In the genomic region with DNA sequence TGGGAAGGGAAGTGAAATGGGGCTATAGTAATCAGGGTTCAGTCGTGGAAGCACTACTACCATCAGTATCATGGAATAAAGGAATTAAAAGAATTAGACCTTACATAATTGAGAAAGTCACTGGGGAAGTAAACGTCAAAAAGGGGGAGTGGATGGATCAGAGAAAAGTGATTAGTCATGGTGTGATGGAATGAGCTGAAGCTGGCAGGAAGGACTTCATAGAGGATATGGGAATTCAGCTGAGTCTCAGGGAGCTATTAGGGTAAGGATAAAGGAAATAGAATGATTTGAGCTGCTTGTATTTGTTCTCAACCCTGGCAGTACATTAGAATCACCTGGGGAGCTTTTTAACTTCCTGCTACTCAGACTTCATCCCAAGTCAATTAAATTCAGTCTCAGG, we compare ENCODE assay signal across 15 cellular contexts. TPM values are rescaled to one million over a fixed set of nuclear protein-coding genes. Genes with fewer than 3 reads are reported as not detected.
DNase-seq lines count a peak whose midpoint lies in the region; ATAC-seq and TF ChIP-seq lines count a peak whose summit lies in the region.
"Had no signal": no experiment of that assay in that cellular context is flagged by ENCODE, and none has a peak within 500 bp of the region (broad histone marks: within the 10 kb centered on the region; RNA-seq: fewer than 3 reads in every experiment).

No MANE protein-coding gene starts in this region.

- no peaks in the 10 kb centered on the region for H3F3A ChIP-seq in SK-N-SH (replicated peaks; ENCODE audit: insufficient read depth)

- peak; percentile 48 for ATAC-seq in sciatic nerve
- no peak for ATAC-seq in HG02759 (IDR thresholded peaks at IDR 0.05; ENCODE audit: unreplicated experiment)
- no peak for ATAC-seq in GM18502 (IDR thresholded peaks at IDR 0.05; ENCODE audit: poor library complexity, unreplicated experiment)

- no peak overlapping the region for H3K4me3 ChIP-seq in SK-N-SH (ENCODE audit: low read depth in 2 of 2, low read length in 1 of 2)
- no peak overlapping the region for H3K4me3 ChIP-seq in fibroblast of pulmonary artery (replicated peaks; ENCODE audit: low read depth, low read length)
- H3K4me3 ChIP-seq: HAP-1, upper lobe of left lung had no signal

- intact Hi-C loops in sciatic nerve (cut with DNase I) = no loop called here

- TF ChIP-seq EP300 in SK-N-SH (IDR thresholded peaks at IDR 0.05; ENCODE audit: borderline replicate concordance in 1 of 2, low read depth in 1 of 2, low read length in 1 of 2) = no peak

- TF ChIP-seq RAD21 in SK-N-SH (IDR thresholded peaks at IDR 0.05; ENCODE audit: low read length) = no peak

- TF ChIP-seq CTCF in SK-N-SH (IDR thresholded peaks at IDR 0.05) (no peak), fibroblast of pulmonary artery (IDR thresholded peaks at IDR 0.05; ENCODE audit: low read length, missing control alignments) (no peak)

- peak; percentile 32 for DNase-seq in DMS53 (lab: John Stamatoyannopoulos, UW)
- DNase-seq in DMS53 treated with DMSO at 0.1 percent for 48 hours (lab: John Stamatoyannopoulos, UW; ENCODE audit: unreplicated experiment) = no peak
- DNase-seq in SK-N-SH = no peak
- peak; percentile 75 for DNase-seq in fibroblast of pulmonary artery (ENCODE audit: low read depth)
- no peak for DNase-seq in sciatic nerve (ENCODE audit: low spot score)
- no peak for DNase-seq in activated naive CD4-positive, alpha-beta T cell treated with Interleukin-2 at 50 U/mL for 16 hours
- DNase-seq: activated B cell treated with CpG ODN at 0.5 μM for 24 hours, anterior cingulate cortex, NCI-H748 treated with DMSO at 0.1 percent for 48 hours, small intestine, upper lobe of left lung had no signal

- no peaks in the 10 kb centered on the region for H3K36me3 ChIP-seq in SK-N-SH (replicated peaks in 1 of 2; ENCODE audit: control insufficient read depth in 1 of 2, insufficient read depth in 2 of 2, low read length in 1 of 2)
- H3K36me3 ChIP-seq: HAP-1, upper lobe of left lung had no signal

- no peaks in the 10 kb centered on the region for H3K9me3 ChIP-seq in SK-N-SH
- H3K9me3 ChIP-seq: HAP-1, upper lobe of left lung had no signal

- H4K20me1 ChIP-seq in SK-N-SH (ENCODE audit: insufficient read depth) = no peaks in the 10 kb centered on the region

- no peak overlapping the region for H3K4me2 ChIP-seq in SK-N-SH

- H3K9ac ChIP-seq in SK-N-SH = no peak overlapping the region

- H3K4me1 ChIP-seq in SK-N-SH (ENCODE audit: control insufficient read depth in 1 of 2, insufficient read depth in 2 of 2, low read depth in 1 of 2, low read length in 1 of 2) = peaks cover 0 to 9% of the 10 kb centered on the region in 2 experiments; a peak in 1 of 4 replicates
- H3K4me1 ChIP-seq: HAP-1, upper lobe of left lung had no signal

- no peaks in the 10 kb centered on the region for H3K9me2 ChIP-seq in SK-N-SH

- CTCF ChIA-PET in SK-N-SH (lab: Yijun Ruan, JAX) = interaction anchor here (1.0 to 1.6 kb wide), 2 partner anchors 586 kb away, joined by 3 to 4 read pairs; no protein-coding TSS in a partner anchor

- WGBS in SK-N-SH (ENCODE audit: low lambda C conversion rate) = 44% methylated on average over 2 of the region's 2 CpGs

- POLR2A ChIA-PET in SK-N-SH (lab: Yijun Ruan, JAX) = no interaction called here

- no peaks in the 10 kb centered on the region for H3K27me3 ChIP-seq in SK-N-SH (ENCODE audit: insufficient read depth)
- H3K27me3 ChIP-seq: upper lobe of left lung had no signal

- H3K27ac ChIP-seq in SK-N-SH (ENCODE audit: low read depth in 2 of 2, low read length in 1 of 2) = no peak overlapping the region
- H3K27ac ChIP-seq: 22Rv1, upper lobe of left lung had no signal

- 0 out of 2 replicates have a peak overlapping the region, but pooled peaks have one; percentile 35 for H2AFZ ChIP-seq in SK-N-SH (ENCODE audit: low read depth)

- H3K79me2 ChIP-seq in SK-N-SH (ENCODE audit: insufficient read depth) = no peaks in the 10 kb centered on the region

TF ChIP-seq in SK-N-SH, 30 proteins besides CTCF, POLR2A, EP300 and RAD21 (continues in another document):
- no peak for TF ChIP-seq SIN3A (IDR thresholded peaks at IDR 0.05; ENCODE audit: borderline replicate concordance, low read depth, low read length)
- TF ChIP-seq, protein P1, sequence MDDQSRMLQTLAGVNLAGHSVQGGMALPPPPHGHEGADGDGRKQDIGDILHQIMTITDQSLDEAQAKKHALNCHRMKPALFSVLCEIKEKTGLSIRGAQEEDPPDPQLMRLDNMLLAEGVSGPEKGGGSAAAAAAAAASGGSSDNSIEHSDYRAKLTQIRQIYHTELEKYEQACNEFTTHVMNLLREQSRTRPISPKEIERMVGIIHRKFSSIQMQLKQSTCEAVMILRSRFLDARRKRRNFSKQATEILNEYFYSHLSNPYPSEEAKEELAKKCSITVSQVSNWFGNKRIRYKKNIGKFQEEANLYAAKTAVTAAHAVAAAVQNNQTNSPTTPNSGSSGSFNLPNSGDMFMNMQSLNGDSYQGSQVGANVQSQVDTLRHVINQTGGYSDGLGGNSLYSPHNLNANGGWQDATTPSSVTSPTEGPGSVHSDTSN (IDR thresholded peaks at IDR 0.05) = no peak
- no peak for TF ChIP-seq TCF12 (IDR thresholded peaks at IDR 0.05)
- no peak for TF ChIP-seq TAF1 (IDR thresholded peaks at IDR 0.05; ENCODE audit: borderline replicate concordance, low read depth, low read length)
- TF ChIP-seq REST (IDR thresholded peaks at IDR 0.05; ENCODE audit: low read depth, low read length) = no peak
- TF ChIP-seq GABPA (IDR thresholded peaks at IDR 0.05; ENCODE audit: low read depth) = no peak
- TF ChIP-seq USF2 (IDR thresholded peaks at IDR 0.05; ENCODE audit: borderline replicate concordance, low read depth, low read length) = no peak
- TF ChIP-seq RCOR1 (IDR thresholded peaks at IDR 0.05; ENCODE audit: low read length) = no peak
- no peak for TF ChIP-seq EZH2phosphoT487 (IDR thresholded peaks at IDR 0.05; ENCODE audit: borderline replicate concordance, low read depth)
- no peak for TF ChIP-seq RXRA (IDR thresholded peaks at IDR 0.05; ENCODE audit: borderline replicate concordance, low read depth)
- no peak for TF ChIP-seq GATA2 (CRISPR knock-in tag; IDR thresholded peaks at IDR 0.05)
- no peak for TF ChIP-seq FOSL2 (IDR thresholded peaks at IDR 0.05; ENCODE audit: borderline replicate concordance, low read depth)
- no peak for TF ChIP-seq RFX5 (IDR thresholded peaks at IDR 0.05; ENCODE audit: low read length)
- no peak for TF ChIP-seq MXI1 (IDR thresholded peaks at IDR 0.05; ENCODE audit: low read depth, low read length)
- TF ChIP-seq FOXM1 (IDR thresholded peaks at IDR 0.05; ENCODE audit: low read depth) = no peak
- no peak for TF ChIP-seq ELF1 (IDR thresholded peaks at IDR 0.05)
- TF ChIP-seq SMC3 (IDR thresholded peaks at IDR 0.05; ENCODE audit: low read depth, low read length) = no peak
- TF ChIP-seq, protein P2, sequence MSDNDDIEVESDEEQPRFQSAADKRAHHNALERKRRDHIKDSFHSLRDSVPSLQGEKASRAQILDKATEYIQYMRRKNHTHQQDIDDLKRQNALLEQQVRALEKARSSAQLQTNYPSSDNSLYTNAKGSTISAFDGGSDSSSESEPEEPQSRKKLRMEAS (IDR thresholded peaks at IDR 0.05; ENCODE audit: low read depth) = no peak
- no peak for TF ChIP-seq MEF2A (IDR thresholded peaks at IDR 0.05; ENCODE audit: borderline replicate concordance, low read depth)

RNA-seq across cellular contexts. Expression of gene SETBP1, which starts 53.4 kb away (rescaled TPM):
- 3.0 and 3.1 TPM in 2 replicates for polyA plus RNA-seq in SK-N-SH (2012; rRNA removed)
- 2.8 and 3.0 TPM in 2 replicates for polyA plus RNA-seq in SK-N-SH (2012; cell fraction: cytosol; rRNA removed)
- 2.8 and 4.3 TPM in 2 replicates for polyA plus RNA-seq in SK-N-SH (2012; cell fraction: nucleus; rRNA removed)
- total RNA-seq in sciatic nerve = 44.5 TPM

Comparison
In these comparisons a context has a peak if more than half of its experiments do, and no peak if none do; other contexts are left out.
1. DNase-seq: peak in DMS53 (single experiment) and fibroblast of pulmonary artery (single experiment); none in DMS53 treated with DMSO at 0.1 percent for 48 hours (single experiment), SK-N-SH (single experiment), sciatic nerve (single experiment) and activated naive CD4-positive, alpha-beta T cell treated with Interleukin-2 at 50 U/mL for 16 hours (single experiment).